Comparison of ENCODE assay signal across 20 cellular contexts in the genomic region with DNA sequence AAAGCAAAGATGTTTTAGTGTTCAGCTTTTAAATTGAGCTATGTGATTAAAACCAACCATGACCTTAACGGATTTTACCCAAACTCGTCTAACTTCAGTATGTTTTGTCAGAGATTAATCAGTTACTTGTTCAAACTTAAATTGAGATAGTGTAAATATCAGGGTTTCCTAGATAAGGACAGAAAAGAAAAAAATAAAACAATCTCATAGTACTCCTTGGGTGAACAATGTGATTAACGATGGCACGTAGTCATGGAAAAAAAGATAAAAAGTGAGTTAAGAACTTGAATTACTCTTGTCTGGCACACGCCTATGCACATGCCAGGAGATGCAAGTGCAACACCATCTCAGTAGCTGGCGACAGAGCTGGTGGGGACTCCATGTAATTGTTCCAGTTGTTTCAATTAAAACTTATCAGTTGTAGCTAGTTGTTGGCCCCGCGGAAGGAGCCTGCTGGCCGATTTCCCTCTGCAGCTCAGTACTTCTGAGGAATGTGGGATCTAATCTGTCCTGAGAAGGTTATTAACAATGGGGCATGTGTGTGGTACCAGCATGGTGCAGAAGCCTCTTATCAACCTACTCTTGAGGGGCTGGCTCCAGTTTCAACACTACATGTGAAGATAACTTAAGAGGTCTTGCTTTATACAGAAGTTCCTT. TPM values are rescaled to one million over a fixed set of nuclear protein-coding genes. Genes with fewer than 3 reads are reported as not detected.
A peak's percentile ranks its signal among the peaks of the same experiment; 100 is the strongest.
DNase-seq lines count a peak whose midpoint lies in the region; ATAC-seq and TF ChIP-seq lines count a peak whose summit lies in the region.
"Had no signal": no experiment of that assay in that cellular context is flagged by ENCODE, and none has a peak within 500 bp of the region (broad histone marks: within the 10 kb centered on the region; RNA-seq: fewer than 3 reads in every experiment).

No MANE protein-coding gene starts in this region.

- H3K4me2 ChIP-seq in OCI-LY3 (ENCODE audit: low read length) = peak overlapping the region; percentile 41
- peak overlapping the region; percentile 89 for H3K4me2 ChIP-seq in hepatocyte
- peak overlapping the region; percentile 53 for H3K4me2 ChIP-seq in parathyroid adenoma (ENCODE audit: low read length)

- ATAC-seq in GM21529 (IDR thresholded peaks at IDR 0.05; ENCODE audit: unreplicated experiment) = no peak
- no peak for ATAC-seq in omental fat pad (ENCODE audit: low FRiP score)
- ATAC-seq: stimulated activated effector memory CD8-positive, alpha-beta T cell treated with anti-CD3 and anti-CD28 coated beads, Interleukin-12 subunit alpha, Interleukin-12 subunit beta, amount 100 ng/mL, for 72 hours; T-helper 17 cell had no signal

- no peaks in the 10 kb centered on the region for H3K9me3 ChIP-seq in OCI-LY3 (ENCODE audit: insufficient read depth, low read length)
- H3K9me3 ChIP-seq in hepatocyte (ENCODE audit: low read depth) = no peaks in the 10 kb centered on the region
- no peaks in the 10 kb centered on the region for H3K9me3 ChIP-seq in parathyroid adenoma (ENCODE audit: control insufficient read depth, low read length)
- H3K9me3 ChIP-seq: ovary had no signal

- H3K27me3 ChIP-seq in OCI-LY3 (ENCODE audit: low read depth, low read length) (peaks cover 17% of the 10 kb centered on the region), hepatocyte (peaks cover 53% of the 10 kb centered on the region), parathyroid adenoma (ENCODE audit: control insufficient read depth, insufficient read depth, low read length) (no peaks in the 10 kb centered on the region)
- H3K27me3 ChIP-seq: ovary had no signal

- H3K36me3 ChIP-seq in OCI-LY3 (replicated peaks; ENCODE audit: low read depth, low read length) (no peaks in the 10 kb centered on the region), hepatocyte (replicated peaks; ENCODE audit: insufficient read depth, low read depth) (no peaks in the 10 kb centered on the region), parathyroid adenoma (ENCODE audit: control insufficient read depth, insufficient read depth, low read length) (no peaks in the 10 kb centered on the region)
- H3K36me3 ChIP-seq: ovary had no signal

- H3K4me1 ChIP-seq in OCI-LY3 (ENCODE audit: low read length) (peaks cover 24% of the 10 kb centered on the region), hepatocyte (ENCODE audit: insufficient read depth) (peaks cover 14% of the 10 kb centered on the region), parathyroid adenoma (peaks cover 14% of the 10 kb centered on the region)

- H3K4me3 ChIP-seq in OCI-LY3 (ENCODE audit: low read length) = no peak overlapping the region
- no peak overlapping the region for H3K4me3 ChIP-seq in hepatocyte
- H3K4me3 ChIP-seq in parathyroid adenoma (ENCODE audit: low read depth, low read length) = peak overlapping the region; percentile 37
- H3K4me3 ChIP-seq: ovary had no signal

- no peak for TF ChIP-seq CTCF in OCI-LY3 (IDR thresholded peaks at IDR 0.05; ENCODE audit: low read depth, low read length)
- TF ChIP-seq CTCF in hepatocyte (IDR thresholded peaks at IDR 0.05; ENCODE audit: poor library complexity) = no peak
- no peak for TF ChIP-seq CTCF in parathyroid adenoma (IDR thresholded peaks at IDR 0.05)
- no peak for TF ChIP-seq CTCF in omental fat pad (IDR thresholded peaks at IDR 0.05)

- DNase-seq in DMS79 (lab: John Stamatoyannopoulos, UW) = peak; percentile 17
- DNase-seq in hepatocyte (ENCODE audit: low spot score) = peak; percentile 21
- DNase-seq in SKM-1 treated with dmso at 0.1 percent for 144 hours (lab: John Stamatoyannopoulos, UW; ENCODE audit: unreplicated experiment) = no peak
- no peak for DNase-seq in omental fat pad (ENCODE audit: low spot score)
- no peak for DNase-seq in OCI-M1 (lab: John Stamatoyannopoulos, UW)
- DNase-seq: activated CD4-positive, alpha-beta T cell treated with anti-CD3 and anti-CD28 coated beads, Interleukin-2, amount 50 U/mL, for 1 hour; aorta; EL; H9; head of caudate nucleus; MM.1S; NCI-H226; ovary; stimulated activated CD4-positive, alpha-beta T cell treated with anti-CD3 and anti-CD28 coated beads, Interleukin-2, amount 100 ng/mL, for 48 hours; T-helper 17 cell had no signal

- H3K79me2 ChIP-seq in OCI-LY3 (ENCODE audit: low read length) = no peaks in the 10 kb centered on the region
- peaks cover 10% of the 10 kb centered on the region for H3K79me2 ChIP-seq in hepatocyte
- H3K79me2 ChIP-seq in parathyroid adenoma = no peaks in the 10 kb centered on the region

- WGBS in hepatocyte (ENCODE audit: low lambda C conversion rate, missing lambda C conversion rate) = 22% methylated on average over 9 of the region's 9 CpGs

- H2AFZ ChIP-seq in OCI-LY3 (ENCODE audit: low read depth, low read length) (no peak overlapping the region), hepatocyte (no peak overlapping the region), parathyroid adenoma (no peak overlapping the region)

- no peaks in the 10 kb centered on the region for H3K9me2 ChIP-seq in hepatocyte (replicated peaks; ENCODE audit: insufficient read depth)

- H4K20me1 ChIP-seq in OCI-LY3 (ENCODE audit: insufficient read depth, low read length) (no peaks in the 10 kb centered on the region; the same call in 1 of the 2 replicates), hepatocyte (ENCODE audit: insufficient read depth, poor library complexity, severe bottlenecking) (no peaks in the 10 kb centered on the region)

- H3K27ac ChIP-seq in OCI-LY3 (ENCODE audit: low read length) (peak overlapping the region; percentile 45; the same call in 1 of the 2 replicates), hepatocyte (peak overlapping the region; percentile 17), parathyroid adenoma (peak overlapping the region; percentile 92)
- H3K27ac ChIP-seq: ovary had no signal

- H3K9ac ChIP-seq in OCI-LY3 (ENCODE audit: low read length) = no peak overlapping the region
- H3K9ac ChIP-seq in parathyroid adenoma = no peak overlapping the region

RNA-seq across cellular contexts. Expression of a gene that starts 3.0 kb away (rescaled TPM):
- total RNA-seq in hepatocyte (9.5 and 9.6 TPM in 2 replicates), omental fat pad (1 to 10 TPM in 1 of 4 donors, under 1 TPM in 2, not detected in 1; 0.12 to 1.7 (median 0.19) TPM)
- 0.17 and 0.53 TPM in 2 replicates for polyA plus RNA-seq in hepatocyte
- total RNA-seq: activated T-helper 1 cell treated with anti-CD3 and anti-CD28 coated beads, Interleukin-12 subunit alpha, Interleukin-12 subunit beta, Interleukin-2, Interleukin-4 antibody, amounts not matched to agents 30 ng/mL and 10 ng/mL and 1 ng/mL, durations not matched to agents 14 hours and 24 hours and 36 hours; T-helper 17 cell had no signal
- polyA plus RNA-seq: aorta had no signal

Comparison
In these comparisons a context has a peak if more than half of its experiments do, and no peak if none do; other contexts are left out.
1. DNase-seq: peak in DMS79 (single experiment) and hepatocyte (single experiment); none in SKM-1 treated with dmso at 0.1 percent for 144 hours (single experiment), omental fat pad (single experiment) and OCI-M1 (single experiment).
2. H3K27ac ChIP-seq: peak in every context shown above with its lines; median percentile 92 in parathyroid adenoma; 45 in OCI-LY3; 17 in hepatocyte.
3. Peak in every context shown above with its lines, with median percentiles within 50 percentile points of each other: H3K4me2 ChIP-seq.